ENCODE assay signal across 20 cellular contexts in the genomic region with DNA sequence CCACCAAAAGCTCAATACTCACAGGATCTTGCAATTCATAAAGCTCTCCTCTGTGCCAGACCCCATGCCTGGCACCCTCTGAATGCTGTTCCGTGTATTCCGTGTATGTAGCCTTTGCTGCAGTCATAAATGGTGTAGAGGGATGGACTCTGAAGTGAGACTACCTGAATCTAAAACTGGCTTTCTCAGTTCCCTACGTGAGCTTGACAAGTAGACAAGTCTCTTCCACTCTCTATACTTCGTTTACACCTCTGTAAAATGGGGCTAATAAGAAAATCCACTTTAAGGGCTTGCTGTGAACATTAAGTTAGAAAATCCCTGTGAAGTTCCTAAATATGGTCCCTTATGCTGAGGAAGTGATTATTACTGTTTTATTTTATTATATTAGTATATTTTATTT. TPM values are rescaled to one million over a fixed set of nuclear protein-coding genes. Genes with fewer than 3 reads are reported as not detected.
DNase-seq lines count a peak whose midpoint lies in the region; ATAC-seq, FAIRE-seq and TF ChIP-seq lines count a peak whose summit lies in the region.
"Had no signal": no experiment of that assay in that cellular context is flagged by ENCODE, and none has a peak within 500 bp of the region (broad histone marks: within the 10 kb centered on the region; RNA-seq: fewer than 3 reads in every experiment).

No MANE protein-coding gene starts in this region.

- no peak overlapping the region for H3K4me2 ChIP-seq in K562 (ENCODE audit: insufficient read depth, low read length)

- no peak for TF ChIP-seq EP300 in K562 (IDR thresholded peaks at IDR 0.05; ENCODE audit: low read length)

- no peak for TF ChIP-seq POLR2A in K562 (conservative IDR thresholded peaks at IDR 0.05)
- TF ChIP-seq POLR2A in spleen (IDR thresholded peaks at IDR 0.05): no peak

- no peaks in the 10 kb centered on the region for H3K79me2 ChIP-seq in K562 (ENCODE audit: control insufficient read depth, insufficient read depth, low read length)

- peak; percentile 78 for FAIRE-seq in GM18507 (lab: Jason Lieb, UNC)
- FAIRE-seq in K562 (lab: Jason Lieb, UNC): no peak
- FAIRE-seq: G401.6, kidney had no signal

- ATAC-seq in HG03039 (IDR thresholded peaks at IDR 0.05; ENCODE audit: unreplicated experiment): peak; percentile 40
- no peak for ATAC-seq in K562
- ATAC-seq in GM19324 (IDR thresholded peaks at IDR 0.05; ENCODE audit: low FRiP score, unreplicated experiment): no peak

- H3K9ac ChIP-seq in K562 (ENCODE audit: insufficient read depth in 1 of 2, low read depth in 2 of 2, low read length in 2 of 2): no peak overlapping the region

- H3K4me3 ChIP-seq in GM06990 (replicated peaks; ENCODE audit: low read depth, low read length): peak overlapping the region; percentile 31
- H3K4me3 ChIP-seq in K562: no peak overlapping the region
- no peak overlapping the region for H3K4me3 ChIP-seq in spleen
- H3K4me3 ChIP-seq: ascending aorta, Peyer's patch, testis had no signal

- H4K20me1 ChIP-seq in K562 (replicated peaks; ENCODE audit: control insufficient read depth, insufficient read depth, low read length): 0 out of 2 replicates have a peak, but pooled peaks cover 4% of the 10 kb centered on the region

- in situ Hi-C loops in K562 (cut with MboI): no loop called here

- H3K27ac ChIP-seq in K562 (ENCODE audit: extremely low read depth, low read depth, low read length): no peak overlapping the region
- peak overlapping the region in 2 of 8 donors; percentile 29 to 78 for H3K27ac ChIP-seq in spleen
- H3K27ac ChIP-seq: ascending aorta, testis, VCaP had no signal

- no peaks in the 10 kb centered on the region for H3K9me1 ChIP-seq in K562 (ENCODE audit: control insufficient read depth, insufficient read depth, low read length)

- CTCF ChIA-PET in K562 (lab: Yijun Ruan, JAX; ENCODE audit: low intra/inter-chr PET ratio): no interaction called here

- H3K4me1 ChIP-seq in K562 (replicated peaks in 1 of 2; ENCODE audit: control insufficient read depth in 2 of 2, insufficient read depth in 2 of 2, low read length in 2 of 2) (peaks cover 14 to 16% of the 10 kb centered on the region in 2 experiments; a peak in 4 of 5 replicates), spleen (peaks cover 14 to 100% (median 51%) of the 10 kb centered on the region in 6 donors)
- H3K4me1 ChIP-seq: ascending aorta, testis had no signal

- H3K36me3 ChIP-seq in GM06990 (ENCODE audit: control insufficient read depth, insufficient read depth, low read length): peaks cover 20% of the 10 kb centered on the region
- no peaks in the 10 kb centered on the region for H3K36me3 ChIP-seq in K562 (ENCODE audit: control insufficient read depth, insufficient read depth, low read length)
- H3K36me3 ChIP-seq in spleen: peaks cover 0 to 58% (median 28%) of the 10 kb centered on the region in 6 donors
- H3K36me3 ChIP-seq: ascending aorta, Peyer's patch had no signal

- WGBS in K562 (ENCODE audit: insufficient coverage, low coverage, missing lambda C conversion rate): 58% methylated on average over 4 of the region's 4 CpGs
- WGBS in spleen, 5 donors: 72 to 88% (median 78%) methylated on average over 4 of the region's 4 CpGs

- H3K27me3 ChIP-seq in GM06990 (replicated peaks; ENCODE audit: control insufficient read depth, insufficient read depth, low read length) (no peaks in the 10 kb centered on the region), K562 (ENCODE audit: control insufficient read depth in 2 of 2, insufficient read depth in 2 of 2, low read length in 2 of 2) (no peaks in the 10 kb centered on the region), spleen (replicated peaks in 1 of 7) (no peaks in the 10 kb centered on the region)
- H3K27me3 ChIP-seq: ascending aorta, Peyer's patch, testis had no signal

- BruUV-seq in K562 (replicated peaks; lab: Mats Ljungman, UMichigan): no TSS peak

- no peak for TF ChIP-seq RAD21 in K562 (CRISPR knock-in tag; conservative IDR thresholded peaks at IDR 0.05 in 1 of 2, IDR thresholded peaks at IDR 0.05 in 1 of 2)

- intact Hi-C loops in K562 (cut with micrococcal nuclease): no loop called here
- intact Hi-C loops in spleen (cut with DNase I; ENCODE audit: low total_unique reads): no loop called here

- no peak overlapping the region for H2AFZ ChIP-seq in K562 (ENCODE audit: low read depth, low read length)

- TF ChIP-seq CTCF in GM06990 (IDR thresholded peaks at IDR 0.05; ENCODE audit: insufficient read depth, low read length, poor library complexity, severe bottlenecking): no peak
- TF ChIP-seq CTCF in K562 (IDR thresholded peaks at IDR 0.05 in 2 of 3, conservative IDR thresholded peaks at IDR 0.05 in 1 of 3; ENCODE audit: insufficient read depth in 2 of 3, low read depth in 1 of 3, low read length in 3 of 3): no peak
- no peak for TF ChIP-seq CTCF in spleen (IDR thresholded peaks at IDR 0.05 in 8 of 11, conservative IDR thresholded peaks at IDR 0.05 in 3 of 11)

- H3K9me3 ChIP-seq in K562 (replicated peaks; ENCODE audit: control insufficient read depth, insufficient read depth, low read depth, low read length) (no peaks in the 10 kb centered on the region), spleen (no peaks in the 10 kb centered on the region)
- H3K9me3 ChIP-seq: ascending aorta, Peyer's patch, testis had no signal

- DNase-seq in GM06990 (ENCODE audit: extremely low read depth, insufficient read length) (no peak), GM18507 (ENCODE audit: extremely low spot score, insufficient read length, low read depth) (no peak), K562 (ENCODE audit: extremely low read depth in 1 of 4, low spot score in 3 of 4) (no peak), HuH-7.5 (ENCODE audit: low spot score) (no peak), spleen (no peak)
- DNase-seq: activated naive CD4-positive, alpha-beta T cell treated with Interleukin-2 at 50 U/mL for 16 hours; cerebellar nuclear complex; endodermal cell; kidney; NCI-H1092; NCI-H748 treated with DMSO at 0.1 percent for 48 hours; Peyer's patch; stimulated activated CD4-positive, alpha-beta T cell treated with anti-CD3 and anti-CD28 coated beads, Interleukin-4, amount 100 ng/mL, for 1 hour; testis had no signal

- POLR2A ChIA-PET in K562 (lab: Yijun Ruan, JAX): interaction anchor here (0.5 to 1.3 kb wide), 2 partner anchors 11 to 91 kb away, joined by 3 read pairs; no protein-coding TSS in a partner anchor

TF ChIP-seq in K562, 482 proteins besides CTCF, POLR2A, EP300 and RAD21:
- TF ChIP-seq, protein P1, sequence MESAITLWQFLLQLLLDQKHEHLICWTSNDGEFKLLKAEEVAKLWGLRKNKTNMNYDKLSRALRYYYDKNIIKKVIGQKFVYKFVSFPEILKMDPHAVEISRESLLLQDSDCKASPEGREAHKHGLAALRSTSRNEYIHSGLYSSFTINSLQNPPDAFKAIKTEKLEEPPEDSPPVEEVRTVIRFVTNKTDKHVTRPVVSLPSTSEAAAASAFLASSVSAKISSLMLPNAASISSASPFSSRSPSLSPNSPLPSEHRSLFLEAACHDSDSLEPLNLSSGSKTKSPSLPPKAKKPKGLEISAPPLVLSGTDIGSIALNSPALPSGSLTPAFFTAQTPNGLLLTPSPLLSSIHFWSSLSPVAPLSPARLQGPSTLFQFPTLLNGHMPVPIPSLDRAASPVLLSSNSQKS (CRISPR knock-in tag; IDR thresholded peaks at IDR 0.05): no peak
- TF ChIP-seq NRF1 (conservative IDR thresholded peaks at IDR 0.05 in 1 of 2, IDR thresholded peaks at IDR 0.05 in 1 of 2): no peak
- TF ChIP-seq ZNF354B (CRISPR knock-in tag; IDR thresholded peaks at IDR 0.05): no peak
- TF ChIP-seq SRSF3 (IDR thresholded peaks at IDR 0.05; ENCODE audit: insufficient read depth, low read length): no peak
- peak; percentile 61 for TF ChIP-seq RBM25 (IDR thresholded peaks at IDR 0.05; ENCODE audit: low read depth, low read length, severe bottlenecking)

RNA-seq across cellular contexts. Expression of gene PPP1R16B, which starts 31.5 kb away (rescaled TPM):
- total RNA-seq in K562 (2011; cell fraction: chromatin; rRNA removed; ENCODE audit: low replicate concordance): 2.3 and 4.1 TPM in 2 replicates
- 2.7 and 3.0 TPM in 2 replicates for total RNA-seq in K562 (2011; cell fraction: nucleolus; rRNA removed)
- total RNA-seq in K562 (2011; cell fraction: nucleoplasm; rRNA removed): 3.3 and 4.4 TPM in 2 replicates
- total RNA-seq in K562 (2014; rRNA removed): 7.5 and 10.4 TPM in 2 replicates
- total RNA-seq in K562 (2014; rRNA removed; fragmentation: Illumina TruSeq; extraction: Trizol): 6.7 and 6.8 TPM in 2 replicates
- 6.7 TPM in 2 replicates for total RNA-seq in K562 (2015; rRNA removed; fragmentation: Illumina TruSeq; extraction: Trizol)
- 9.4 and 11.5 TPM in 2 replicates for total RNA-seq in K562 (2021)
- polyA plus RNA-seq in K562 (2011; rRNA removed): 6.8 and 7.1 TPM in 2 replicates
- 4.8 and 6.9 TPM in 2 replicates for polyA plus RNA-seq in K562 (2011; cell fraction: cytosol; rRNA removed)
- 3.6 and 5.2 TPM in 2 replicates for polyA plus RNA-seq in K562 (2011; cell fraction: nucleus; rRNA removed)
- 6.1 and 20.4 TPM in 2 replicates for polyA plus RNA-seq in K562 (2012)
- 7.9 and 8.9 TPM in 2 replicates for polyA plus RNA-seq in K562 (2014; fragmentation: Illumina TruSeq; extraction: Trizol)
- 1 to 10 TPM; 1.5 to 2.3 TPM for polyA plus RNA-seq in K562 (2014; fragmentation: Nextera tagmentation; extraction: Ambion mirVana)
- polyA plus RNA-seq in K562 (2014; rRNA removed): 6.2 and 6.5 TPM in 2 replicates
- 8.5 and 9.7 TPM in 2 replicates for polyA minus RNA-seq in K562 (2011; rRNA and poly(A)+ RNA removed)
- 4.7 and 6.5 TPM in 2 replicates for polyA minus RNA-seq in K562 (2011; cell fraction: cytosol; rRNA and poly(A)+ RNA removed)
- 1.2 and 2.7 TPM in 2 replicates for polyA minus RNA-seq in K562 (2011; cell fraction: nucleus; rRNA and poly(A)+ RNA removed)
- 10 to 100 TPM; 35.7 to 66.0 (median 47.4) TPM for total RNA-seq in spleen
- polyA plus RNA-seq in spleen: 10 to 100 TPM; 16.0 to 35.0 (median 16.5) TPM
- total RNA-seq: H4 had no signal
